In genomic region chr7:137990251-137990901, GRCh38 we compare ENCODE assay signal across 13 cellular contexts. TPM values are rescaled to one million over a fixed set of nuclear protein-coding genes. Genes with fewer than 3 reads are reported as not detected.
DNase-seq lines count a peak whose midpoint lies in the region; ATAC-seq and TF ChIP-seq lines count a peak whose summit lies in the region.
"Had no signal": no experiment of that assay in that cellular context is flagged by ENCODE, and none has a peak within 500 bp of the region (broad histone marks: within the 10 kb centered on the region; RNA-seq: fewer than 3 reads in every experiment).

No MANE protein-coding gene starts in this region.

- H3K4me1 ChIP-seq in osteoblast (ENCODE audit: insufficient read depth, low read length): peaks cover 93% of the 10 kb centered on the region

- H3K36me3 Mint-ChIP-seq in stimulated activated naive B cell treated with anti-CD40 and anti-IgM and Interleukin-4, amounts not matched to agents 10 μg/mL and 1 μg/mL and 100 μg/mL, for 72 hours: peaks cover 3 to 16% of the 10 kb centered on the region in 2 donors
- H3K36me3 Mint-ChIP-seq in activated naive CD8-positive, alpha-beta T cell treated with anti-CD3 and anti-CD28 coated beads for 36 hours: no peaks in the 10 kb centered on the region

- peak; percentile 89 for DNase-seq in AG09309 (ENCODE audit: low read depth)
- peak; percentile 94 for DNase-seq in fibroblast of pulmonary artery (ENCODE audit: low read depth)
- DNase-seq in osteoblast (ENCODE audit: insufficient read length, low spot score, missing footprints): no peak
- DNase-seq in stimulated activated naive B cell treated with anti-CD40 and anti-IgM and Interleukin-4, amounts not matched to agents 10 μg/mL and 1 μg/mL and 100 μg/mL, for 72 hours: no peak
- DNase-seq in GM13976 (ENCODE audit: low spot score): no peak
- DNase-seq in activated naive CD8-positive, alpha-beta T cell treated with anti-CD3 and anti-CD28 coated beads for 36 hours: no peak
- DNase-seq: BE2C; effector memory CD4-positive, alpha-beta T cell; NCI-H2107 had no signal

- no peak for TF ChIP-seq CTCF in AG09309 (IDR thresholded peaks at IDR 0.05; ENCODE audit: control insufficient read depth, insufficient read depth, low read depth, low read length, missing control alignments)
- TF ChIP-seq CTCF in WI38 (IDR thresholded peaks at IDR 0.05; ENCODE audit: low read depth, low read length): no peak
- no peak for TF ChIP-seq CTCF in fibroblast of pulmonary artery (IDR thresholded peaks at IDR 0.05; ENCODE audit: low read length, missing control alignments)
- TF ChIP-seq CTCF in osteoblast (IDR thresholded peaks at IDR 0.05; ENCODE audit: extremely low read depth, low read depth, low read length): no peak
- TF ChIP-seq CTCF in GM13976 (IDR thresholded peaks at IDR 0.05; ENCODE audit: borderline replicate concordance, control extremely low read depth, extremely low read depth, insufficient read depth, missing control alignments): no peak

- H3K4me2 ChIP-seq in osteoblast (ENCODE audit: insufficient read depth, low read length): peak overlapping the region; percentile 68

- H3K4me3 Mint-ChIP-seq in stimulated activated naive B cell treated with anti-CD40 and anti-IgM and Interleukin-4, amounts not matched to agents 10 μg/mL and 1 μg/mL and 100 μg/mL, for 72 hours: no peak overlapping the region
- no peak overlapping the region for H3K4me3 Mint-ChIP-seq in activated naive CD8-positive, alpha-beta T cell treated with anti-CD3 and anti-CD28 coated beads for 36 hours

- no peaks in the 10 kb centered on the region for H3K27me3 ChIP-seq in osteoblast (ENCODE audit: insufficient read depth, low read length)
- H3K27me3 ChIP-seq: BE2C had no signal

- no peaks in the 10 kb centered on the region for H3K9me3 Mint-ChIP-seq in stimulated activated naive B cell treated with anti-CD40 and anti-IgM and Interleukin-4, amounts not matched to agents 10 μg/mL and 1 μg/mL and 100 μg/mL, for 72 hours
- no peaks in the 10 kb centered on the region for H3K9me3 Mint-ChIP-seq in activated naive CD8-positive, alpha-beta T cell treated with anti-CD3 and anti-CD28 coated beads for 36 hours
- H3K9me3 Mint-ChIP-seq: nephron had no signal

- H4K20me1 ChIP-seq in osteoblast (ENCODE audit: insufficient read depth, low read length): peaks cover 4% of the 10 kb centered on the region

- in situ Hi-C loops in GM13976 (cut with MboI; ENCODE audit: low sequenced_read_pairs, unreplicated experiment): no loop called here

- H3K4me1 Mint-ChIP-seq in stimulated activated naive B cell treated with anti-CD40 and anti-IgM and Interleukin-4, amounts not matched to agents 10 μg/mL and 1 μg/mL and 100 μg/mL, for 72 hours: peaks cover 32 to 33% of the 10 kb centered on the region in 2 donors
- H3K4me1 Mint-ChIP-seq in activated naive CD8-positive, alpha-beta T cell treated with anti-CD3 and anti-CD28 coated beads for 36 hours: peaks cover 11% of the 10 kb centered on the region

- no peak for ATAC-seq in stimulated activated naive B cell treated with anti-CD40 and anti-IgM and Interleukin-4, amounts not matched to agents 10 μg/mL and 1 μg/mL and 100 μg/mL, for 72 hours (replicated peaks)
- ATAC-seq in GM19452 (IDR thresholded peaks at IDR 0.05; ENCODE audit: unreplicated experiment): no peak

- H3K79me2 ChIP-seq in osteoblast (ENCODE audit: insufficient read depth, low read length): peaks cover 84% of the 10 kb centered on the region

- no peak overlapping the region for H3K4me3 ChIP-seq in AG09309 (ENCODE audit: control insufficient read depth, low read depth, low read length)
- H3K4me3 ChIP-seq in WI38 (ENCODE audit: low read depth, low read length): 0 out of 2 replicates have a peak overlapping the region, but pooled peaks have one; percentile 9
- H3K4me3 ChIP-seq in fibroblast of pulmonary artery (replicated peaks; ENCODE audit: low read depth, low read length): peak overlapping the region; percentile 17
- H3K4me3 ChIP-seq in osteoblast (ENCODE audit: insufficient read depth, low read length): no peak overlapping the region

- H3K27ac ChIP-seq in osteoblast (ENCODE audit: low read depth, low read length): peak overlapping the region; percentile 98
- H3K27ac ChIP-seq: HL-60 had no signal

- no peak overlapping the region for H3K27ac Mint-ChIP-seq in stimulated activated naive B cell treated with anti-CD40 and anti-IgM and Interleukin-4, amounts not matched to agents 10 μg/mL and 1 μg/mL and 100 μg/mL, for 72 hours
- no peak overlapping the region for H3K27ac Mint-ChIP-seq in activated naive CD8-positive, alpha-beta T cell treated with anti-CD3 and anti-CD28 coated beads for 36 hours
- H3K27ac Mint-ChIP-seq: nephron had no signal

- peaks cover 6% of the 10 kb centered on the region for H3K36me3 ChIP-seq in osteoblast (ENCODE audit: insufficient read depth, low read length)
- H3K36me3 ChIP-seq: BE2C had no signal

- H2AFZ ChIP-seq in osteoblast (ENCODE audit: low read length): no peak overlapping the region

- no peaks in the 10 kb centered on the region for H3K9me3 ChIP-seq in osteoblast (ENCODE audit: low read depth, low read length)
- H3K9me3 ChIP-seq: BE2C had no signal

- H3K27me3 Mint-ChIP-seq in stimulated activated naive B cell treated with anti-CD40 and anti-IgM and Interleukin-4, amounts not matched to agents 10 μg/mL and 1 μg/mL and 100 μg/mL, for 72 hours: no peaks in the 10 kb centered on the region
- no peaks in the 10 kb centered on the region for H3K27me3 Mint-ChIP-seq in activated naive CD8-positive, alpha-beta T cell treated with anti-CD3 and anti-CD28 coated beads for 36 hours

RNA-seq across cellular contexts. Expression of gene CREB3L2, which starts 11.5 kb away (rescaled TPM):
- 26.5 and 28.6 TPM in 2 replicates for total RNA-seq in osteoblast
- 10 to 100 TPM; 20.4 to 21.8 TPM for total RNA-seq in activated naive CD8-positive, alpha-beta T cell treated with anti-CD3 and anti-CD28 coated beads for 36 hours

Comparison
In these comparisons a context has a peak if more than half of its experiments do, and no peak if none do; other contexts are left out.
1. DNase-seq: peak in AG09309 (single experiment) and fibroblast of pulmonary artery (single experiment); none in osteoblast (single experiment), stimulated activated naive B cell treated with anti-CD40 and anti-IgM and Interleukin-4, amounts not matched to agents 10 μg/mL and 1 μg/mL and 100 μg/mL, for 72 hours (single experiment), GM13976 (single experiment) and activated naive CD8-positive, alpha-beta T cell treated with anti-CD3 and anti-CD28 coated beads for 36 hours (single experiment).
2. H3K4me3 ChIP-seq: peak in WI38 (single experiment) and fibroblast of pulmonary artery (single experiment); none in AG09309 (single experiment) and osteoblast (single experiment).